ENCODE assay signal across 11 cellular contexts in genomic region chr20:62476074-62476838, GRCh38. TPM values are rescaled to one million over a fixed set of nuclear protein-coding genes. Genes with fewer than 3 reads are reported as not detected.
DNase-seq lines count a peak whose midpoint lies in the region; ATAC-seq, FAIRE-seq and TF ChIP-seq lines count a peak whose summit lies in the region.
"Had no signal": no experiment of that assay in that cellular context is flagged by ENCODE, and none has a peak within 500 bp of the region (broad histone marks: within the 10 kb centered on the region; RNA-seq: fewer than 3 reads in every experiment).

No MANE protein-coding gene starts in this region.

- H3K27ac ChIP-seq in K562 (ENCODE audit: extremely low read depth, low read depth, low read length) (peak overlapping the region; percentile 73), HepG2 (ENCODE audit: extremely low read length, insufficient read depth, low read length) (no peak overlapping the region), tibial nerve (peak overlapping the region in 1 of 4 donors; percentile 68), Karpas-422 (ENCODE audit: low read length) (no peak overlapping the region)
- H3K27ac ChIP-seq: dorsolateral prefrontal cortex had no signal

- peak overlapping the region; percentile 38 for H3K4me3 ChIP-seq in K562
- H3K4me3 ChIP-seq in HepG2 (replicated peaks in 1 of 3; ENCODE audit: insufficient read depth in 1 of 3, low read depth in 2 of 3, low read length in 3 of 3): peak overlapping the region in 1 of 3 experiments; percentile 39; a peak in 1 of 6 replicates
- H3K4me3 ChIP-seq in tibial nerve: peak overlapping the region in 3 of 4 donors; percentile 7 to 42 (median 30)
- H3K4me3 ChIP-seq in Karpas-422 (ENCODE audit: low read length): no peak overlapping the region

- H3K9me2 ChIP-seq in Karpas-422 (replicated peaks; ENCODE audit: insufficient read depth, low read length): no peaks in the 10 kb centered on the region

- H3K4me1 ChIP-seq in K562 (replicated peaks in 1 of 2; ENCODE audit: control insufficient read depth in 2 of 2, insufficient read depth in 2 of 2, low read length in 2 of 2) (peaks cover 12 to 80% of the 10 kb centered on the region in 2 experiments; a peak in 4 of 5 replicates), HepG2 (ENCODE audit: insufficient read depth, low read length) (peaks cover 20% of the 10 kb centered on the region), tibial nerve (peaks cover 0 to 29% (median 12%) of the 10 kb centered on the region in 4 donors), Karpas-422 (ENCODE audit: low read length) (no peaks in the 10 kb centered on the region)

- no peaks in the 10 kb centered on the region for H3K36me3 Mint-ChIP-seq in activated CD4-positive, alpha-beta T cell treated with anti-CD3 and anti-CD28 coated beads for 36 hours (ENCODE audit: low read depth)
- H3K36me3 Mint-ChIP-seq in activated CD4-positive, alpha-beta T cell treated with anti-CD3 and anti-CD28 coated beads, Interleukin-2, amount 10 ng/mL, durations not matched to agents 24 days and 14 days (ENCODE audit: low read depth): no peaks in the 10 kb centered on the region

- H2AFZ ChIP-seq in K562 (ENCODE audit: low read depth, low read length) (peak overlapping the region; percentile 70; the same call in 1 of the 2 replicates), HepG2 (ENCODE audit: low read length) (no peak overlapping the region), Karpas-422 (ENCODE audit: low read length) (no peak overlapping the region)

- peak overlapping the region; percentile 77 to 92 for H3K9ac ChIP-seq in K562 (ENCODE audit: insufficient read depth in 1 of 2, low read depth in 2 of 2, low read length in 2 of 2)
- H3K9ac ChIP-seq in HepG2 (ENCODE audit: insufficient read depth, low read depth, low read length): no peak overlapping the region
- H3K9ac ChIP-seq in Karpas-422 (ENCODE audit: low read length): no peak overlapping the region

- H4K20me1 ChIP-seq in K562 (replicated peaks; ENCODE audit: control insufficient read depth, insufficient read depth, low read length) (no peaks in the 10 kb centered on the region), HepG2 (ENCODE audit: insufficient read depth, low read length) (peaks cover 9% of the 10 kb centered on the region; the same call in 1 of the 2 replicates), Karpas-422 (ENCODE audit: insufficient read depth, low read depth, low read length) (no peaks in the 10 kb centered on the region)

- in situ Hi-C loops in K562 (cut with MboI): no loop called here
- in situ Hi-C loops in HepG2 (cut with HindIII; ENCODE audit: extremely low pct_ligation_motif_present, low pct_unique_long_range_greater_than_20kb): no loop called here

- intact Hi-C loops in activated CD4-positive, alpha-beta T cell treated with anti-CD3 and anti-CD28 coated beads for 36 hours (cut with DNase I, micrococcal nuclease): loop anchor here in 1 of 2 experiments (10.0 kb wide), 1 partner anchor 699 kb away; no protein-coding TSS in a partner anchor
- intact Hi-C loops in activated CD4-positive, alpha-beta T cell treated with anti-CD3 and anti-CD28 coated beads, Interleukin-2, amount 10 ng/mL, durations not matched to agents 24 days and 14 days (cut with micrococcal nuclease): loop anchor here (5.0 kb wide), 1 partner anchor 701 kb away; no protein-coding TSS in a partner anchor
- intact Hi-C loops in K562 (cut with micrococcal nuclease): no loop called here
- intact Hi-C loops in HepG2 (cut with micrococcal nuclease; ENCODE audit: unreplicated experiment): no loop called here

- peaks cover 34% of the 10 kb centered on the region for H3K27me3 Mint-ChIP-seq in activated CD4-positive, alpha-beta T cell treated with anti-CD3 and anti-CD28 coated beads for 36 hours
- peaks cover 50% of the 10 kb centered on the region for H3K27me3 Mint-ChIP-seq in activated CD4-positive, alpha-beta T cell treated with anti-CD3 and anti-CD28 coated beads, Interleukin-2, amount 10 ng/mL, durations not matched to agents 24 days and 14 days

- DNase-seq in activated CD4-positive, alpha-beta T cell treated with anti-CD3 and anti-CD28 coated beads for 36 hours: peak; percentile 27
- no peak for DNase-seq in activated CD4-positive, alpha-beta T cell treated with anti-CD3 and anti-CD28 coated beads, Interleukin-2, amount 10 ng/mL, durations not matched to agents 24 days and 14 days
- peak; percentile 71 to 90 (median 85) for DNase-seq in K562 (ENCODE audit: extremely low read depth in 1 of 4, low spot score in 3 of 4)
- no peak for DNase-seq in HepG2 (ENCODE audit: low spot score)
- DNase-seq in tibial nerve (ENCODE audit: low spot score in 2 of 2): no peak
- no peak for DNase-seq in Karpas-422
- DNase-seq in ureter (ENCODE audit: low spot score): no peak
- DNase-seq: dorsolateral prefrontal cortex, NCI-H2171 had no signal

- H3K27me3 ChIP-seq in K562 (ENCODE audit: control insufficient read depth in 2 of 2, insufficient read depth in 2 of 2, low read length in 2 of 2): peaks cover 3 to 25% of the 10 kb centered on the region in 2 experiments; a peak in 2 of 5 replicates
- H3K27me3 ChIP-seq in HepG2 (ENCODE audit: control insufficient read depth in 1 of 2, insufficient read depth in 2 of 2, low read length in 2 of 2): peaks cover 13 to 41% of the 10 kb centered on the region in 2 experiments; a peak in 4 of 5 replicates
- H3K27me3 ChIP-seq in tibial nerve: peaks cover 0 to 92% of the 10 kb centered on the region in 2 donors
- no peaks in the 10 kb centered on the region for H3K27me3 ChIP-seq in Karpas-422 (ENCODE audit: low read length)

- no peak for FAIRE-seq in K562 (lab: Jason Lieb, UNC)
- no peak for FAIRE-seq in HepG2 (lab: Jason Lieb, UNC)

- H3K9me3 Mint-ChIP-seq in activated CD4-positive, alpha-beta T cell treated with anti-CD3 and anti-CD28 coated beads for 36 hours (ENCODE audit: low read depth): no peaks in the 10 kb centered on the region
- no peaks in the 10 kb centered on the region for H3K9me3 Mint-ChIP-seq in activated CD4-positive, alpha-beta T cell treated with anti-CD3 and anti-CD28 coated beads, Interleukin-2, amount 10 ng/mL, durations not matched to agents 24 days and 14 days

- peak; percentile 12 for ATAC-seq in activated CD4-positive, alpha-beta T cell treated with anti-CD3 and anti-CD28 coated beads for 36 hours
- ATAC-seq in K562: peak; percentile 80
- ATAC-seq in HepG2: peak; percentile 14
- ATAC-seq in GM18909 (IDR thresholded peaks at IDR 0.05; ENCODE audit: poor library complexity, unreplicated experiment): no peak

- TF ChIP-seq CTCF in K562 (IDR thresholded peaks at IDR 0.05 in 2 of 3, conservative IDR thresholded peaks at IDR 0.05 in 1 of 3; ENCODE audit: insufficient read depth in 2 of 3, low read depth in 1 of 3, low read length in 3 of 3) (no peak), HepG2 (CRISPR knock-in tag; IDR thresholded peaks at IDR 0.05) (no peak; the same call in 1 of the 2 replicates), tibial nerve (IDR thresholded peaks at IDR 0.05) (no peak)

- TF ChIP-seq EP300 in K562 (IDR thresholded peaks at IDR 0.05; ENCODE audit: low read length) (no peak), HepG2 (IDR thresholded peaks at IDR 0.05; ENCODE audit: low read depth in 2 of 2, low read length in 2 of 2) (no peak), HepG2 (CRISPR knock-in tag; IDR thresholded peaks at IDR 0.05; ENCODE audit: borderline replicate concordance) (no peak), tibial nerve (IDR thresholded peaks at IDR 0.05) (no peak)

- WGBS in K562 (ENCODE audit: insufficient coverage, low coverage, missing lambda C conversion rate): 4% methylated on average over 53 of the region's 80 CpGs
- WGBS in HepG2 (ENCODE audit: low lambda C conversion rate): 83% methylated on average over 38 of the region's 80 CpGs
- 4% methylated on average over 24 to 44 of the region's 80 CpGs for WGBS in tibial nerve, 2 donors

- TF ChIP-seq POLR2A in K562 (conservative IDR thresholded peaks at IDR 0.05) (peak; percentile 72), HepG2 (IDR thresholded peaks at IDR 0.05; ENCODE audit: insufficient read depth in 1 of 2, low read depth in 2 of 2, low read length in 2 of 2) (no peak), tibial nerve (IDR thresholded peaks at IDR 0.05) (no peak)

- BruUV-seq in K562 (replicated peaks; lab: Mats Ljungman, UMichigan) (no TSS peak), HepG2 (replicated peaks; lab: Mats Ljungman, UMichigan) (no TSS peak)

- TF ChIP-seq RAD21 in K562 (CRISPR knock-in tag; conservative IDR thresholded peaks at IDR 0.05 in 1 of 2, IDR thresholded peaks at IDR 0.05 in 1 of 2) (no peak), HepG2 (CRISPR knock-in tag; IDR thresholded peaks at IDR 0.05) (no peak)

- H3K4me2 ChIP-seq in K562 (ENCODE audit: insufficient read depth, low read length) (peak overlapping the region; percentile 63), HepG2 (ENCODE audit: low read depth, low read length) (peak overlapping the region; percentile 46), Karpas-422 (ENCODE audit: low read depth, low read length, poor library complexity, severe bottlenecking) (no peak overlapping the region)

- POLR2A ChIA-PET in activated CD4-positive, alpha-beta T cell treated with anti-CD3 and anti-CD28 coated beads for 36 hours (lab: Charles Lee): interaction anchor here (0.7 kb wide), 1 partner anchor 1165 kb away, joined by 3 read pairs; no protein-coding TSS in a partner anchor
- POLR2A ChIA-PET in K562 (lab: Yijun Ruan, JAX) (interaction anchor here (0.6 to 1.4 kb wide), 4 partner anchors 9 to 250 kb away, joined by 3 to 7 read pairs (median 4); no protein-coding TSS in a partner anchor), HepG2 (lab: Yijun Ruan, JAX) (no interaction called here)

- H3K36me3 ChIP-seq in K562 (ENCODE audit: control insufficient read depth, insufficient read depth, low read length) (no peaks in the 10 kb centered on the region), HepG2 (replicated peaks in 1 of 2; ENCODE audit: control insufficient read depth in 1 of 2, insufficient read depth in 2 of 2, low read length in 2 of 2) (no peaks in the 10 kb centered on the region), tibial nerve (no peaks in the 10 kb centered on the region), Karpas-422 (ENCODE audit: insufficient read depth, low read length) (no peaks in the 10 kb centered on the region)

- peaks cover 2% of the 10 kb centered on the region for H3K9me1 ChIP-seq in K562 (ENCODE audit: control insufficient read depth, insufficient read depth, low read length)

- no peak overlapping the region for H3K27ac Mint-ChIP-seq in activated CD4-positive, alpha-beta T cell treated with anti-CD3 and anti-CD28 coated beads for 36 hours
- H3K27ac Mint-ChIP-seq in activated CD4-positive, alpha-beta T cell treated with anti-CD3 and anti-CD28 coated beads, Interleukin-2, amount 10 ng/mL, durations not matched to agents 24 days and 14 days: no peak overlapping the region

- no peak overlapping the region for H3K4me3 Mint-ChIP-seq in activated CD4-positive, alpha-beta T cell treated with anti-CD3 and anti-CD28 coated beads for 36 hours
- H3K4me3 Mint-ChIP-seq in activated CD4-positive, alpha-beta T cell treated with anti-CD3 and anti-CD28 coated beads, Interleukin-2, amount 10 ng/mL, durations not matched to agents 24 days and 14 days: no peak overlapping the region

- H3K9me3 ChIP-seq in K562 (replicated peaks; ENCODE audit: control insufficient read depth, insufficient read depth, low read depth, low read length) (no peaks in the 10 kb centered on the region), HepG2 (ENCODE audit: low read length) (no peaks in the 10 kb centered on the region), tibial nerve (no peaks in the 10 kb centered on the region), Karpas-422 (ENCODE audit: low read length) (no peaks in the 10 kb centered on the region)

- no peaks in the 10 kb centered on the region for H3K79me2 ChIP-seq in K562 (ENCODE audit: control insufficient read depth, insufficient read depth, low read length)
- no peaks in the 10 kb centered on the region for H3K79me2 ChIP-seq in HepG2 (ENCODE audit: insufficient read depth, low read length)
- H3K79me2 ChIP-seq in Karpas-422 (ENCODE audit: low read length): no peaks in the 10 kb centered on the region

- CTCF ChIA-PET in activated CD4-positive, alpha-beta T cell treated with anti-CD3 and anti-CD28 coated beads for 36 hours (lab: Charles Lee): no interaction called here
- CTCF ChIA-PET in K562 (lab: Yijun Ruan, JAX; ENCODE audit: low intra/inter-chr PET ratio) (no interaction called here), HepG2 (lab: Yijun Ruan, JAX; ENCODE audit: low intra/inter-chr PET ratio, low total read pairs) (no interaction called here)

- no peaks in the 10 kb centered on the region for H3K4me1 Mint-ChIP-seq in activated CD4-positive, alpha-beta T cell treated with anti-CD3 and anti-CD28 coated beads for 36 hours
- H3K4me1 Mint-ChIP-seq in activated CD4-positive, alpha-beta T cell treated with anti-CD3 and anti-CD28 coated beads, Interleukin-2, amount 10 ng/mL, durations not matched to agents 24 days and 14 days: no peaks in the 10 kb centered on the region

RNA-seq across cellular contexts. Expression of gene GATA5, which starts 0.5 kb away (rescaled TPM):
- total RNA-seq in activated CD4-positive, alpha-beta T cell treated with anti-CD3 and anti-CD28 coated beads for 36 hours: not detected
- not detected in 2 replicates for total RNA-seq in activated CD4-positive, alpha-beta T cell treated with anti-CD3 and anti-CD28 coated beads, Interleukin-2, amount 10 ng/mL, durations not matched to agents 24 days and 14 days
- 0.40 and 1.3 TPM in 2 replicates for total RNA-seq in K562 (2011; cell fraction: chromatin; rRNA removed; ENCODE audit: low replicate concordance)
- 0.66 and 0.67 TPM in 2 replicates for total RNA-seq in K562 (2011; cell fraction: nucleolus; rRNA removed)
- total RNA-seq in K562 (2011; cell fraction: nucleoplasm; rRNA removed): 0.29 and 0.46 TPM in 2 replicates
- total RNA-seq in K562 (2014; rRNA removed) (0.18 and 0.45 TPM in 2 replicates), K562 (2014; rRNA removed; fragmentation: Illumina TruSeq; extraction: Trizol) (0.06 TPM in 1 of 2 replicates, not detected in the other), K562 (2015; rRNA removed; fragmentation: Illumina TruSeq; extraction: Trizol) (0.08 and 0.22 TPM in 2 replicates), K562 (2021) (0.49 TPM in 2 replicates), HepG2 (2016; rRNA removed; fragmentation: Illumina TruSeq; extraction: Trizol) (0.20 and 0.39 TPM in 2 replicates), tibial nerve (under 1 TPM in 1 of 4 donors, not detected in 3; 0.20 TPM), ureter (4.1 TPM)
- polyA plus RNA-seq in K562 (2011; rRNA removed) (0.57 and 0.68 TPM in 2 replicates), K562 (2014; fragmentation: Illumina TruSeq; extraction: Trizol) (0.09 and 0.11 TPM in 2 replicates), K562 (2014; fragmentation: Nextera tagmentation; extraction: Ambion mirVana) (not detected), K562 (2014; rRNA removed) (0.16 and 0.34 TPM in 2 replicates), HepG2 (2011; rRNA removed) (0.12 and 0.18 TPM in 2 replicates)
- polyA plus RNA-seq in K562 (2011; cell fraction: cytosol; rRNA removed): 0.68 and 2.4 TPM in 2 replicates
- polyA plus RNA-seq in K562 (2011; cell fraction: nucleus; rRNA removed): 1.4 and 2.7 TPM in 2 replicates
- 0.43 and 0.44 TPM in 2 replicates for polyA plus RNA-seq in K562 (2012)
- polyA minus RNA-seq in K562 (2011; rRNA and poly(A)+ RNA removed): 0.12 and 0.39 TPM in 2 replicates
- polyA minus RNA-seq in K562 (2011; cell fraction: cytosol; rRNA and poly(A)+ RNA removed): 0.86 and 1.5 TPM in 2 replicates
- 0.67 TPM in 2 replicates for polyA minus RNA-seq in K562 (2011; cell fraction: nucleus; rRNA and poly(A)+ RNA removed)
- total RNA-seq in HepG2 (2016; cell fraction: cytosol; rRNA removed; fragmentation: Illumina TruSeq; extraction: Trizol; ENCODE audit: low read depth): 0.09 and 0.10 TPM in 2 replicates
- total RNA-seq in HepG2 (2016; cell fraction: insoluble cytoplasmic fraction; rRNA removed; fragmentation: Illumina TruSeq; extraction: Trizol): 0.10 and 0.32 TPM in 2 replicates
- total RNA-seq in HepG2 (2016; cell fraction: membrane; rRNA removed; fragmentation: Illumina TruSeq; extraction: Trizol): 0.31 and 0.65 TPM in 2 replicates
- 0.19 and 0.22 TPM in 2 replicates for total RNA-seq in HepG2 (2016; cell fraction: nucleus; rRNA removed; fragmentation: Illumina TruSeq; extraction: Trizol)
- 0.10 and 0.19 TPM in 2 replicates for polyA plus RNA-seq in HepG2 (2011; cell fraction: cytosol; rRNA removed)
- polyA plus RNA-seq in HepG2 (2011; cell fraction: nucleus; rRNA removed): 0.09 and 0.27 TPM in 2 replicates
- 0.05 and 0.16 TPM in 2 replicates for polyA plus RNA-seq in HepG2 (2012)
- 0.26 and 0.33 TPM in 2 replicates for polyA plus RNA-seq in HepG2 (2016; cell fraction: cytosol; fragmentation: Illumina TruSeq; extraction: Trizol; ENCODE audit: low read depth)
- polyA plus RNA-seq in HepG2 (2016; cell fraction: insoluble cytoplasmic fraction; fragmentation: Illumina TruSeq; extraction: Trizol; ENCODE audit: low read depth): 0.29 and 0.56 TPM in 2 replicates
- polyA plus RNA-seq in HepG2 (2016; cell fraction: membrane; fragmentation: Illumina TruSeq; extraction: Trizol; ENCODE audit: low read depth): 0.41 and 0.42 TPM in 2 replicates
- 0.41 and 0.80 TPM in 2 replicates for polyA plus RNA-seq in HepG2 (2016; cell fraction: nucleus; fragmentation: Illumina TruSeq; extraction: Trizol; ENCODE audit: insufficient read depth, low read depth)
- polyA minus RNA-seq in HepG2 (2011; rRNA and poly(A)+ RNA removed; ENCODE audit: low replicate concordance): 0.18 TPM in 1 of 2 replicates, not detected in the other
- not detected in 2 replicates for polyA minus RNA-seq in HepG2 (2011; cell fraction: cytosol; rRNA and poly(A)+ RNA removed)
- not detected in 2 replicates for polyA minus RNA-seq in HepG2 (2011; cell fraction: nucleus; rRNA and poly(A)+ RNA removed)
- total RNA-seq in Karpas-422 (2014; rRNA removed; shearing (Covaris generic); ENCODE audit: low replicate concordance): not detected in 2 replicates
- total RNA-seq: kidney epithelial cell had no signal

RNA-seq across cellular contexts. Expression of gene RBBP8NL, which starts 48.9 kb away (rescaled TPM):
- not detected for total RNA-seq in activated CD4-positive, alpha-beta T cell treated with anti-CD3 and anti-CD28 coated beads for 36 hours
- total RNA-seq in activated CD4-positive, alpha-beta T cell treated with anti-CD3 and anti-CD28 coated beads, Interleukin-2, amount 10 ng/mL, durations not matched to agents 24 days and 14 days: not detected in 2 replicates
- total RNA-seq in K562 (2011; cell fraction: chromatin; rRNA removed; ENCODE audit: low replicate concordance): not detected in 2 replicates
- not detected in 2 replicates for total RNA-seq in K562 (2011; cell fraction: nucleolus; rRNA removed)
- not detected in 2 replicates for total RNA-seq in K562 (2011; cell fraction: nucleoplasm; rRNA removed)
- total RNA-seq in K562 (2014; rRNA removed): not detected in 2 replicates
- not detected in 2 replicates for total RNA-seq in K562 (2014; rRNA removed; fragmentation: Illumina TruSeq; extraction: Trizol)
- total RNA-seq in K562 (2015; rRNA removed; fragmentation: Illumina TruSeq; extraction: Trizol): not detected in 2 replicates
- total RNA-seq in K562 (2021): not detected in 2 replicates
- polyA plus RNA-seq in K562 (2011; rRNA removed): not detected in 2 replicates
- 0.04 TPM in 1 of 2 replicates, not detected in the other for polyA plus RNA-seq in K562 (2011; cell fraction: cytosol; rRNA removed)
- polyA plus RNA-seq in K562 (2011; cell fraction: nucleus; rRNA removed): 0.09 TPM in 1 of 2 replicates, not detected in the other
- polyA plus RNA-seq in K562 (2012): not detected in 2 replicates
- not detected in 2 replicates for polyA plus RNA-seq in K562 (2014; fragmentation: Illumina TruSeq; extraction: Trizol)
- polyA plus RNA-seq in K562 (2014; fragmentation: Nextera tagmentation; extraction: Ambion mirVana): not detected
- polyA plus RNA-seq in K562 (2014; rRNA removed): not detected in 2 replicates
- not detected in 2 replicates for polyA minus RNA-seq in K562 (2011; rRNA and poly(A)+ RNA removed)
- polyA minus RNA-seq in K562 (2011; cell fraction: cytosol; rRNA and poly(A)+ RNA removed): not detected in 2 replicates
- not detected in 2 replicates for polyA minus RNA-seq in K562 (2011; cell fraction: nucleus; rRNA and poly(A)+ RNA removed)
- total RNA-seq in HepG2 (2016; rRNA removed; fragmentation: Illumina TruSeq; extraction: Trizol): 0.46 and 0.86 TPM in 2 replicates
- total RNA-seq in HepG2 (2016; cell fraction: cytosol; rRNA removed; fragmentation: Illumina TruSeq; extraction: Trizol; ENCODE audit: low read depth): 0.30 and 0.62 TPM in 2 replicates
- total RNA-seq in HepG2 (2016; cell fraction: insoluble cytoplasmic fraction; rRNA removed; fragmentation: Illumina TruSeq; extraction: Trizol): 0.65 and 0.76 TPM in 2 replicates
- total RNA-seq in HepG2 (2016; cell fraction: membrane; rRNA removed; fragmentation: Illumina TruSeq; extraction: Trizol): 0.52 and 0.65 TPM in 2 replicates
- 0.78 and 0.81 TPM in 2 replicates for total RNA-seq in HepG2 (2016; cell fraction: nucleus; rRNA removed; fragmentation: Illumina TruSeq; extraction: Trizol)
- 0.69 and 0.82 TPM in 2 replicates for polyA plus RNA-seq in HepG2 (2011; rRNA removed)
- 0.46 and 0.94 TPM in 2 replicates for polyA plus RNA-seq in HepG2 (2011; cell fraction: cytosol; rRNA removed)
- 1.1 and 1.2 TPM in 2 replicates for polyA plus RNA-seq in HepG2 (2011; cell fraction: nucleus; rRNA removed)
- polyA plus RNA-seq in HepG2 (2012): 0.24 and 0.42 TPM in 2 replicates
- polyA plus RNA-seq in HepG2 (2016; cell fraction: cytosol; fragmentation: Illumina TruSeq; extraction: Trizol; ENCODE audit: low read depth): 0.52 and 0.54 TPM in 2 replicates
- 0.67 and 0.91 TPM in 2 replicates for polyA plus RNA-seq in HepG2 (2016; cell fraction: insoluble cytoplasmic fraction; fragmentation: Illumina TruSeq; extraction: Trizol; ENCODE audit: low read depth)
- polyA plus RNA-seq in HepG2 (2016; cell fraction: membrane; fragmentation: Illumina TruSeq; extraction: Trizol; ENCODE audit: low read depth): 0.51 and 0.60 TPM in 2 replicates
- polyA plus RNA-seq in HepG2 (2016; cell fraction: nucleus; fragmentation: Illumina TruSeq; extraction: Trizol; ENCODE audit: insufficient read depth, low read depth): 0.97 and 1.1 TPM in 2 replicates
- 0.40 TPM in 1 of 2 replicates, not detected in the other for polyA minus RNA-seq in HepG2 (2011; rRNA and poly(A)+ RNA removed; ENCODE audit: low replicate concordance)
- polyA minus RNA-seq in HepG2 (2011; cell fraction: cytosol; rRNA and poly(A)+ RNA removed): 0.40 TPM in 1 of 2 replicates, not detected in the other
- 0.26 and 0.75 TPM in 2 replicates for polyA minus RNA-seq in HepG2 (2011; cell fraction: nucleus; rRNA and poly(A)+ RNA removed)
- not detected for total RNA-seq in tibial nerve
- not detected in 2 replicates for total RNA-seq in Karpas-422 (2014; rRNA removed; shearing (Covaris generic); ENCODE audit: low replicate concordance)
- 11.4 TPM for total RNA-seq in ureter
- total RNA-seq: kidney epithelial cell had no signal

Comparison
In these comparisons a context has a peak if more than half of its experiments do, and no peak if none do; other contexts are left out.
1. DNase-seq: peak in activated CD4-positive, alpha-beta T cell treated with anti-CD3 and anti-CD28 coated beads for 36 hours (single experiment) and K562 (4 of 4); none in activated CD4-positive, alpha-beta T cell treated with anti-CD3 and anti-CD28 coated beads, Interleukin-2, amount 10 ng/mL, durations not matched to agents 24 days and 14 days (single experiment), HepG2 (single experiment), tibial nerve (0 of 2), Karpas-422 (single experiment) and ureter (single experiment).
2. H3K9ac ChIP-seq: peak in K562 (2 of 2); none in HepG2 (single experiment) and Karpas-422 (single experiment).